ENCODE assay signal across 8 cellular contexts in the genomic region with DNA sequence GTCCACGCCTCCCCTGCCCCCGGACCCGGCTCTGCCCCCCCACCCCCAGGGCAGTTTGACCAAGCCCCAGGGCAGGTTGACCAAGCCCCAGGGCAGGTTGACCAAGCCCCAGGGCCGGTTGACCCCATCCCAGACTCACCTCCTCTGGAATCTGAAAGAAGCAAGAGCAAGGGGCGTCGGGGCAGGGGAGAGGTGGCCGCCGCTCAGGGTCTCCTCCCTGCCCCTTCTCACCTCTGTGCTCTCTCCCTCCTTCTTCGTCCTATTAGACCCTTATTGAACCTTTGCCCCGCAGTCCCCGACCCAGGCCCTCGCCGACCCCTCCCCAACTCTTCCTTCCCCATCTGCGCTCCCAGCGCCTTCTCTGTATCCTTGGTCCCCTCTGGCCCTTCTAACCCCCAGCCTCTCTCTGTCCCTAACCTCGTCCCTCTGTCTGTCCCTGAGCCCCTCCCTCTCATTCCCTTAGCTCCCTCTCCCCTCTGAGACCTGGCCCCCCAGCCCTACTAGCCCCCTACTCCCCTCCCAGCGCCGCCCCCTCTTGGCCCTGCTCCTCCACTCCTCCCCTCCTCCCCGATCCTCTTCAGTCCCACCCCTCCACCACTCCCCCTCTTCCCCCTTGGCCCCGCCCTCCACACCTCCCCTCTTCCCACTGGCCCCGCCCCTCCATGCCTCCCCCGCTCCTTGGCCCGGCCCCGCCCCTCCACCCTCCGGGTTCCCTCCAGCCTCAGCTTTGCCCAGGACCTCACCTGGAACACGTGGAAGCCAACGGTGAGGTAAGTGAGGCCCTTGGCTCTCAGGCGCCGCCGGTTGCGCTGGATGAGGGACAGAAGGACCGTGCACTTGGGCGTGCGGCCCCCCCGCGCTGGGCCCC. TPM values are rescaled to one million over a fixed set of nuclear protein-coding genes. Genes with fewer than 3 reads are reported as not detected.
DNase-seq lines count a peak whose midpoint lies in the region.

No MANE protein-coding gene starts in this region.

- H3K4me3 ChIP-seq in iPS-18c (ENCODE audit: insufficient read depth, low read depth, low read length), result peak overlapping the region; percentile 50

- H3K9me3 ChIP-seq in iPS-18c (ENCODE audit: control insufficient read depth, insufficient read depth, low read length), result no peaks in the 10 kb centered on the region

- peaks cover 28% of the 10 kb centered on the region for H3K4me1 Mint-ChIP-seq in activated naive CD8-positive, alpha-beta T cell treated with anti-CD3 and anti-CD28 coated beads for 36 hours

- H3K27ac Mint-ChIP-seq in activated naive CD8-positive, alpha-beta T cell treated with anti-CD3 and anti-CD28 coated beads for 36 hours, result no peak overlapping the region

- DNase-seq in NCI-H2081 (lab: John Stamatoyannopoulos, UW) (peak; percentile 27 to 29), NCI-H2081 treated with DMSO at 0.1 percent for 48 hours (lab: John Stamatoyannopoulos, UW) (no peak), RPMI7951 (ENCODE audit: low read depth) (peak; percentile 34), inferior parietal cortex (ENCODE audit: extremely low spot score) (no peak), H4 (ENCODE audit: low spot score) (no peak)
- peak; percentile 75 for DNase-seq in activated naive CD8-positive, alpha-beta T cell treated with anti-CD3 and anti-CD28 coated beads for 36 hours
- peak; percentile 73 for DNase-seq in stimulated activated CD4-positive, alpha-beta T cell treated with anti-CD3 and anti-CD28 coated beads, Interleukin-4, amount 100 ng/mL, for 1 hour

- H3K27me3 Mint-ChIP-seq in activated naive CD8-positive, alpha-beta T cell treated with anti-CD3 and anti-CD28 coated beads for 36 hours, result peaks cover 9% of the 10 kb centered on the region

- H3K36me3 Mint-ChIP-seq in activated naive CD8-positive, alpha-beta T cell treated with anti-CD3 and anti-CD28 coated beads for 36 hours, result peaks cover 4% of the 10 kb centered on the region

- H3K9me3 Mint-ChIP-seq in activated naive CD8-positive, alpha-beta T cell treated with anti-CD3 and anti-CD28 coated beads for 36 hours, result no peaks in the 10 kb centered on the region

- peak overlapping the region; percentile 73 for H3K4me3 Mint-ChIP-seq in activated naive CD8-positive, alpha-beta T cell treated with anti-CD3 and anti-CD28 coated beads for 36 hours

RNA-seq across cellular contexts. Expression of a gene that starts 7.6 kb away (rescaled TPM):
- total RNA-seq in RPMI7951 (2014; rRNA removed; shearing (Covaris generic)), result not detected in 2 replicates
- 1 to 10 TPM; 3.8 to 3.9 TPM for total RNA-seq in activated naive CD8-positive, alpha-beta T cell treated with anti-CD3 and anti-CD28 coated beads for 36 hours
- total RNA-seq in H4 (2014; rRNA removed; shearing (Covaris generic)), result not detected in 2 replicates

RNA-seq across cellular contexts. Expression of a gene that starts 36.7 kb away (rescaled TPM):
- not detected in 2 replicates for total RNA-seq in RPMI7951 (2014; rRNA removed; shearing (Covaris generic))
- total RNA-seq in activated naive CD8-positive, alpha-beta T cell treated with anti-CD3 and anti-CD28 coated beads for 36 hours, result not detected
- not detected in 2 replicates for total RNA-seq in H4 (2014; rRNA removed; shearing (Covaris generic))

RNA-seq across cellular contexts. Expression of a gene that starts 52.4 kb away (rescaled TPM):
- total RNA-seq in RPMI7951 (2014; rRNA removed; shearing (Covaris generic)), result not detected in 2 replicates
- not detected for total RNA-seq in activated naive CD8-positive, alpha-beta T cell treated with anti-CD3 and anti-CD28 coated beads for 36 hours
- not detected in 2 replicates for total RNA-seq in H4 (2014; rRNA removed; shearing (Covaris generic))

Comparison
In these comparisons a context has a peak if more than half of its experiments do, and no peak if none do; other contexts are left out.
1. DNase-seq: peak in NCI-H2081 (2 of 2), RPMI7951 (single experiment), activated naive CD8-positive, alpha-beta T cell treated with anti-CD3 and anti-CD28 coated beads for 36 hours (single experiment) and stimulated activated CD4-positive, alpha-beta T cell treated with anti-CD3 and anti-CD28 coated beads, Interleukin-4, amount 100 ng/mL, for 1 hour (single experiment); none in NCI-H2081 treated with DMSO at 0.1 percent for 48 hours (single experiment), inferior parietal cortex (single experiment) and H4 (single experiment).